In genomic region chr2:73736378-73736777, GRCh38 we compare ENCODE assay signal across 7 cellular contexts. TPM values are rescaled to one million over a fixed set of nuclear protein-coding genes. Genes with fewer than 3 reads are reported as not detected.
A peak's percentile ranks its signal among the peaks of the same experiment; 100 is the strongest.
DNase-seq lines count a peak whose midpoint lies in the region; ATAC-seq and TF ChIP-seq lines count a peak whose summit lies in the region.

No MANE protein-coding gene starts in this region.

- peak overlapping the region; percentile 96 for H3K4me3 ChIP-seq in HFF-Myc (replicated peaks; ENCODE audit: low read depth, low read length)
- peak overlapping the region; percentile 94 for H3K4me3 ChIP-seq in iPS-18a (ENCODE audit: low read length)
- peak overlapping the region; percentile 57 to 96 (median 88) for H3K4me3 ChIP-seq in stomach

- H3K4me1 Mint-ChIP-seq in activated B cell treated with CpG ODN at 0.5 μM for 24 hours, result peaks cover 18% of the 10 kb centered on the region

- H3K27me3 ChIP-seq in iPS-18a (ENCODE audit: control insufficient read depth, insufficient read depth, low read length) (peaks cover 32% of the 10 kb centered on the region), stomach (no peaks in the 10 kb centered on the region)

- H3K9ac ChIP-seq in iPS-18a (ENCODE audit: low read length), result peak overlapping the region; percentile 80

- H3K4me1 ChIP-seq in iPS-18a (ENCODE audit: control insufficient read depth, low read depth, low read length) (peaks cover 5% of the 10 kb centered on the region), stomach (peaks cover 7 to 28% (median 22%) of the 10 kb centered on the region in 4 donors)

- peak overlapping the region; percentile 94 for H3K4me3 Mint-ChIP-seq in activated B cell treated with CpG ODN at 0.5 μM for 24 hours

- POLR2A ChIA-PET in activated B cell treated with CpG ODN at 0.5 μM for 24 hours (lab: Charles Lee), result interaction anchor here (1.2 to 1.8 kb wide), 5 partner anchors 43 to 917 kb away, joined by 3 to 8 read pairs (median 5); partner anchors contain the start of genes CCT7, DUSP11, INO80B and MTHFD2

- 10 to 15% (median 11%) methylated on average over 8 of the region's 8 CpGs for WGBS in stomach, 5 donors

- no peak for DNase-seq in HFF-Myc (ENCODE audit: extremely low read depth, low read depth)
- no peak for DNase-seq in activated B cell treated with CpG ODN at 0.5 μM for 24 hours
- DNase-seq in stomach, result no peak
- DNase-seq in iPS-NIHi7 (ENCODE audit: extremely low spot score), result no peak
- no peak for DNase-seq in NCI-H1417 treated with DMSO at 0.1 percent for 48 hours (lab: John Stamatoyannopoulos, UW)
- no peak for DNase-seq in DMS79 (lab: John Stamatoyannopoulos, UW)

- peaks cover 38% of the 10 kb centered on the region for H3K36me3 Mint-ChIP-seq in activated B cell treated with CpG ODN at 0.5 μM for 24 hours (ENCODE audit: low read depth)

- no peak for TF ChIP-seq POLR2A in stomach (IDR thresholded peaks at IDR 0.05)

- H3K9me3 ChIP-seq in iPS-18a (ENCODE audit: control insufficient read depth, low read depth, low read length) (peaks cover 6% of the 10 kb centered on the region), stomach (no peaks in the 10 kb centered on the region)

- no peak for TF ChIP-seq EP300 in stomach (IDR thresholded peaks at IDR 0.05)

- H3K27ac ChIP-seq in iPS-18a (ENCODE audit: low read length) (no peak overlapping the region), stomach (peak overlapping the region in 4 of 5 donors; percentile 69 to 86 (median 80))

- CTCF ChIA-PET in activated B cell treated with CpG ODN at 0.5 μM for 24 hours (lab: Charles Lee), result no interaction called here

- H3K36me3 ChIP-seq in iPS-18a (ENCODE audit: control insufficient read depth, low read depth, low read length), result peaks cover 19% of the 10 kb centered on the region
- H3K36me3 ChIP-seq in stomach, result peaks cover 13 to 34% (median 34%) of the 10 kb centered on the region in 4 donors

- no peak for TF ChIP-seq CTCF in HFF-Myc (IDR thresholded peaks at IDR 0.05; ENCODE audit: low read depth, low read length, missing control alignments)
- TF ChIP-seq CTCF in activated B cell treated with CpG ODN at 0.5 μM for 24 hours (IDR thresholded peaks at IDR 0.05), result no peak
- no peak for TF ChIP-seq CTCF in stomach (IDR thresholded peaks at IDR 0.05)

- no peak for ATAC-seq in activated B cell treated with CpG ODN at 0.5 μM for 24 hours (ENCODE audit: low read depth)

- H3K27ac Mint-ChIP-seq in activated B cell treated with CpG ODN at 0.5 μM for 24 hours, result peak overlapping the region; percentile 90

- intact Hi-C loops in activated B cell treated with CpG ODN at 0.5 μM for 24 hours (cut with micrococcal nuclease) (loop anchor here (2.0 to 10.0 kb wide), 4 partner anchors 452 to 1218 kb away; partner anchors contain the start of genes FBXO41, HK2 and POLE4), stomach (cut with DNase I; ENCODE audit: low total_unique reads) (no loop called here)

- H3K9me3 Mint-ChIP-seq in activated B cell treated with CpG ODN at 0.5 μM for 24 hours, result peaks cover 4% of the 10 kb centered on the region

- no peaks in the 10 kb centered on the region for H3K27me3 Mint-ChIP-seq in activated B cell treated with CpG ODN at 0.5 μM for 24 hours

RNA-seq across cellular contexts. Expression of gene TPRKB, which starts 0.8 kb away (rescaled TPM):
- 26.9 and 27.1 TPM in 2 replicates for total RNA-seq in activated B cell treated with CpG ODN at 0.5 μM for 24 hours
- total RNA-seq in stomach, result 10 to 100 TPM in 2 of 5 donors, 1 to 10 TPM in 2, not detected in 1; 3.1 to 31.4 (median 7.2) TPM
- polyA plus RNA-seq in stomach, result 10 to 100 TPM; 60.9 to 76.0 (median 75.9) TPM

RNA-seq across cellular contexts. Expression of gene DUSP11, which starts 43.5 kb away (rescaled TPM):
- total RNA-seq in activated B cell treated with CpG ODN at 0.5 μM for 24 hours (25.6 and 30.5 TPM in 2 replicates), stomach (10 to 100 TPM in 3 of 5 donors, 1 to 10 TPM in 2; 9.0 to 45.2 (median 14.3) TPM)
- 10 to 100 TPM; 16.7 to 25.4 (median 17.1) TPM for polyA plus RNA-seq in stomach

RNA-seq across cellular contexts. Expression of gene C2orf78, which starts 47.6 kb away (rescaled TPM):
- not detected in 2 replicates for total RNA-seq in activated B cell treated with CpG ODN at 0.5 μM for 24 hours
- not detected for total RNA-seq in stomach
- not detected for polyA plus RNA-seq in stomach
